In the genomic region with DNA sequence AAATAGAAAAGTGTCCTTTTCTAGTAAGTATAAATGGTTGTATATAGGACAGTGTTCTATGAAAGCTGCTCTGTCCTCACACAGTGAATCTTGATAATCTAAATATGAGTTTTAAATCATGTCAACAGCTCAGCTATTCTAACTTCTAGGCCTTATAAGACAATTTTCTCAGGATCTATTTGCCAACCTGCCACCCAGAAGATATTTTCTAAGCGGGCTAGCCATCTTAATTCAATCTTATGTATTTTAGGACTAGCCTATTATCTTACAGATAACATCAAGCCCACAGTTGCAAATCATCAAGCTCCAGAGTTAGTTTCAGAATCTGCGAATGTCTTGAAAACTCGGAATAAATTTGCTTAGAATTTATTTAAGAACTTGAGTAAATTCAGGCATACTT, we compare ENCODE assay signal across 1 cellular context.
TF ChIP-seq lines count a peak whose summit lies in the region.

No MANE protein-coding gene starts in this region.

TF ChIP-seq in HEK293, 187 proteins besides CTCF, POLR2A, EP300 and RAD21 (continued from another document):
- TF ChIP-seq ZNF555 (tag by site-specific recombination; conservative IDR thresholded peaks at IDR 0.05) (no peak), ZBTB17 (tag by site-specific recombination; IDR thresholded peaks at IDR 0.05) (no peak), ZNF548 (tag by site-specific recombination; IDR thresholded peaks at IDR 0.05) (no peak), ZNF571 (tag by site-specific recombination; IDR thresholded peaks at IDR 0.05) (no peak)
- TF ChIP-seq, protein P1, sequence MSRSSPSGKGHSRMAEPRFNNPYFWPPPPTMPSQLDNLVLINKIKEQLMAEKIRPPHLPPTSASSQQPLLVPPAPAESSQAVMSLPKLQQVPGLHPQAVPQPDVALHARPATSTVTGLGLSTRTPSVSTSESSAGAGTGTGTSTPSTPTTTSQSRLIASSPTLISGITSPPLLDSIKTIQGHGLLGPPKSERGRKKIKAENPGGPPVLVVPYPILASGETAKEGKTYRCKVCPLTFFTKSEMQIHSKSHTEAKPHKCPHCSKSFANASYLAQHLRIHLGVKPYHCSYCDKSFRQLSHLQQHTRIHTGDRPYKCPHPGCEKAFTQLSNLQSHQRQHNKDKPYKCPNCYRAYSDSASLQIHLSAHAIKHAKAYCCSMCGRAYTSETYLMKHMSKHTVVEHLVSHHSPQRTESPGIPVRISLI (tag by site-specific recombination; IDR thresholded peaks at IDR 0.05) = no peak
